In genomic region chr6:170158296-170159039, GRCh38 we compare ENCODE assay signal across 27 cellular contexts.
"Had no signal": no experiment of that assay in that cellular context is flagged by ENCODE, and none has a peak within 500 bp of the region (broad histone marks: within the 10 kb centered on the region; RNA-seq: fewer than 3 reads in every experiment).

No MANE protein-coding gene starts in this region.

- ATAC-seq: activated CD4-positive, CD25-positive, alpha-beta regulatory T cell treated with anti-CD3 and anti-CD28 coated beads, Interleukin-2, amount 50 U/mL, for 24 hours; esophagus mucosa; heart left ventricle; left ventricle myocardium superior; right cardiac atrium; stimulated activated naive CD8-positive, alpha-beta T cell treated with anti-CD3 and anti-CD28 coated beads, Interleukin-15, Interleukin-2, amounts not matched to agents 100 U/mL and 50 U/mL, for 24 hours had no signal

- FAIRE-seq: TTC549, urothelium cell line had no signal

- H3K4me1 ChIP-seq: adrenal gland, ascending aorta had no signal

- H3K9me3 ChIP-seq: adrenal gland, ascending aorta, heart left ventricle, thoracic aorta had no signal

- H3K36me3 ChIP-seq: adrenal gland, ascending aorta, cardiac muscle cell, heart left ventricle, thoracic aorta, WERI-Rb-1 had no signal

- H3K4me3 ChIP-seq: adrenal gland, ascending aorta, cardiac muscle cell, heart left ventricle, thoracic aorta had no signal

- H3K27ac ChIP-seq: adrenal gland, ascending aorta, cardiac muscle cell, heart left ventricle, thoracic aorta, WERI-Rb-1 had no signal

- H3K27me3 ChIP-seq: adrenal gland, ascending aorta, cardiac muscle cell, heart left ventricle had no signal

- DNase-seq: activated CD4-positive, alpha-beta T cell treated with anti-CD3 and anti-CD28 coated beads for 48 hours; activated CD4-positive, alpha-beta T cell treated with anti-CD3 and anti-CD28 coated beads, Interleukin-2, amount 50 U/mL, for 48 hours; activated CD8-positive, alpha-beta memory T cell treated with anti-CD3 and anti-CD28 coated beads for 24 hours; activated effector memory CD4-positive, alpha-beta T cell treated with Interleukin-2 at 50 U/mL for 16 hours; activated naive CD4-positive, alpha-beta T cell treated with Interleukin-2 at 50 U/mL for 16 hours; activated naive CD8-positive, alpha-beta T cell treated with anti-CD3 and anti-CD28 coated beads for 36 hours; adrenal gland; cortex of kidney; foreskin fibroblast; hypothalamus; left ventricle myocardium superior; naive B cell; occipital lobe; stimulated activated CD4-positive, alpha-beta T cell treated with anti-CD3 and anti-CD28 coated beads, Interleukin-2, amount 100 ng/mL, for 48 hours; stimulated activated naive CD8-positive, alpha-beta T cell treated with anti-CD3 and anti-CD28 coated beads, Interleukin-15, Interleukin-2, amounts not matched to agents 100 U/mL and 50 U/mL, for 24 hours; T-helper 9 cell; trophoblast cell; WERI-Rb-1 had no signal
